Comparison of ENCODE assay signal across 10 cellular contexts in the genomic region with DNA sequence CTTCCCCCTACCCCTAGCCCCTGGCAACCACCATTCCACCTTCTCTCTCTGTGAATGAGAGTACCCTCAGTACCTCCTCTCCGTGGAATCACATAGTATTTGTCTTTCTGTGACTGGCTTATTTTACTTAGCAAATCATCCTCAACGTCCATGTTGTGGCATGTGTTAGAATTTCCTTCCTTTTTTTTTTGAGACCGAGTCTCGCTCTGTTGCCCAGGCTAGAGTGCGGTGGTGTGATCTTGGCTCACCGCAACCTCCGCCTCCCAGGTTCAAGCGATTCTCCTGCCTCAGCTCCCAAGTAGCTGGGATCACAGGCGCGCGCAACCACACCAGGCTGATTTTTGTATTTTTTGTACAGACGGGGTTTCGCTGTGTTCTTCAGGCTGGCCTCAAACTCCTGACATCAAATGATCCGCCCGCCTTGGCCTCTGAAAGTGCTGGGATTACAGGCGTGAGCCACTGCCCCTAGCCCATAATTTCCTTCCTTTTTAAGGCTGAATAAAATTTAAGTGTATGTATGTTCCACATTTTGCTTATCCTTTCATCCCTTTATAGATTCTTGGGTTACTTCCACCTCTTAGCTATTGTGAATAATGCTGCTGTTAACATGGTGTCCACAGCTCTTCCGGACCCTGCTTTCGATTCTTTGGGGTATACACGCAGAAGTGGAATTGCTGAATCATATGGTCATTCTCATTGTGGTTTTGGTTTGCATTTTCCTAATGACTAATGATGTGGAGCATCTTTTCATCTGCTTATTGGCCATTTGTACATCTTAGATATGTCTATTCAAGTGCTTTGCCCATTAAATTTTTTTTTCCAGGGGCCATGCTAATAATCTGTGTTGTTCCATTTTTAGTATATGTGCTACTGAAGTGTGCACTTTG. TPM values are rescaled to one million over a fixed set of nuclear protein-coding genes. Genes with fewer than 3 reads are reported as not detected.
A peak's percentile ranks its signal among the peaks of the same experiment; 100 is the strongest.
DNase-seq lines count a peak whose midpoint lies in the region; ATAC-seq and TF ChIP-seq lines count a peak whose summit lies in the region.
"Had no signal": no experiment of that assay in that cellular context is flagged by ENCODE, and none has a peak within 500 bp of the region (broad histone marks: within the 10 kb centered on the region; RNA-seq: fewer than 3 reads in every experiment).

No MANE protein-coding gene starts in this region.

- H3K4me3 ChIP-seq in fibroblast of the aortic adventitia (ENCODE audit: low read depth, low read length): no peak overlapping the region
- no peak overlapping the region for H3K4me3 ChIP-seq in transverse colon

- ATAC-seq in GM21526 (IDR thresholded peaks at IDR 0.05; ENCODE audit: low FRiP score, unreplicated experiment): peak; percentile 60
- ATAC-seq in HG03565 (IDR thresholded peaks at IDR 0.05; ENCODE audit: unreplicated experiment): peak; percentile 83
- no peak for ATAC-seq in sciatic nerve

- in situ Hi-C loops in transverse colon (cut with MboI; ENCODE audit: low pct_ligation_motif_present in 1 of 4, low pct_unique_long_range_greater_than_20kb in 1 of 4, low sequenced_read_pairs in 3 of 4): loop anchor here in 1 of 4 donors (25.0 kb wide), 1 partner anchor 868 kb away; no protein-coding TSS in a partner anchor

- no peak for TF ChIP-seq POLR2A in transverse colon (IDR thresholded peaks at IDR 0.05)

- CTCF ChIA-PET in GM10248 (lab: Yijun Ruan, JAX): interaction anchor here (1.1 to 1.8 kb wide), 3 partner anchors 10 to 21 kb away, joined by 3 to 7 read pairs (median 6); no protein-coding TSS in a partner anchor
- CTCF ChIA-PET in RWPE1 (lab: Yijun Ruan, JAX): no interaction called here

- peak; percentile 41 for DNase-seq in GM10248 (ENCODE audit: extremely low spot score)
- DNase-seq in fibroblast of the aortic adventitia (ENCODE audit: low read depth): peak; percentile 50
- no peak for DNase-seq in transverse colon
- no peak for DNase-seq in LoVo (ENCODE audit: low spot score)
- DNase-seq in sciatic nerve (ENCODE audit: low spot score): no peak
- DNase-seq in RWPE1 (ENCODE audit: low spot score): no peak
- DNase-seq: substantia nigra had no signal

- intact Hi-C loops in transverse colon (cut with DNase I; ENCODE audit: low total_unique reads): no loop called here
- intact Hi-C loops in sciatic nerve (cut with DNase I): no loop called here

- H3K4me1 ChIP-seq in transverse colon: no peaks in the 10 kb centered on the region

- H3K27ac ChIP-seq in transverse colon (no peak overlapping the region), RWPE1 (no peak overlapping the region)

- no peaks in the 10 kb centered on the region for H3K27me3 ChIP-seq in transverse colon

- no peaks in the 10 kb centered on the region for H3K9me3 ChIP-seq in transverse colon

- no peaks in the 10 kb centered on the region for H3K36me3 ChIP-seq in transverse colon

- TF ChIP-seq EP300 in transverse colon (IDR thresholded peaks at IDR 0.05; ENCODE audit: low read depth): no peak

- TF ChIP-seq CTCF in GM10248 (IDR thresholded peaks at IDR 0.05; ENCODE audit: control extremely low read depth, extremely low read depth, low read depth, missing control alignments): no peak
- TF ChIP-seq CTCF in fibroblast of the aortic adventitia (IDR thresholded peaks at IDR 0.05; ENCODE audit: insufficient read depth, low read length): no peak
- no peak for TF ChIP-seq CTCF in transverse colon (IDR thresholded peaks at IDR 0.05)
- TF ChIP-seq CTCF in RWPE1 (conservative IDR thresholded peaks at IDR 0.05; ENCODE audit: low read depth): no peak

- 74 to 86% methylated on average over 5 to 19 of the region's 19 CpGs for WGBS in transverse colon (ENCODE audit: low coverage in 1 of 2), 2 donors

- POLR2A ChIA-PET in GM10248 (lab: Yijun Ruan, JAX) (no interaction called here), RWPE1 (lab: Yijun Ruan, JAX; ENCODE audit: low non-redundant PET) (no interaction called here)

RNA-seq across cellular contexts. Expression of gene ERRFI1, which starts 32.3 kb away (rescaled TPM):
- 46.4 and 106 TPM in 2 replicates for total RNA-seq in fibroblast of the aortic adventitia (ENCODE audit: low replicate concordance)
- 100 to 1,000 TPM in 1 of 4 donors, 10 to 100 TPM in 2, 1 to 10 TPM in 1; 10.0 to 101 (median 70.0) TPM for total RNA-seq in transverse colon
- total RNA-seq in sciatic nerve: 33.7 TPM

RNA-seq across cellular contexts. Expression of gene PARK7, which starts 32.3 kb away (rescaled TPM):
- 165 and 243 TPM in 2 replicates for total RNA-seq in fibroblast of the aortic adventitia (ENCODE audit: low replicate concordance)
- total RNA-seq in transverse colon: 100 to 1,000 TPM in 1 of 4 donors, 10 to 100 TPM in 3; 40.4 to 103 (median 82.8) TPM
- 249 TPM for total RNA-seq in sciatic nerve

RNA-seq across cellular contexts. Expression of gene TNFRSF9, which starts 53.2 kb away (rescaled TPM):
- total RNA-seq in fibroblast of the aortic adventitia (ENCODE audit: low replicate concordance) (under 0.01 and 0.90 TPM in 2 replicates), transverse colon (under 1 TPM in 1 of 4 donors, not detected in 3; 0.48 TPM), sciatic nerve (0.27 TPM)
- total RNA-seq: SK-MEL-5 had no signal

Comparison
In these comparisons a context has a peak if more than half of its experiments do, and no peak if none do; other contexts are left out.
1. DNase-seq: peak in GM10248 (single experiment) and fibroblast of the aortic adventitia (single experiment); none in transverse colon (single experiment), LoVo (single experiment), sciatic nerve (single experiment) and RWPE1 (single experiment).